Comparison of ENCODE assay signal across 19 cellular contexts in genomic region chr12:111488271-111488670, GRCh38.
DNase-seq lines count a peak whose midpoint lies in the region; ATAC-seq and TF ChIP-seq lines count a peak whose summit lies in the region.
"Had no signal": no experiment of that assay in that cellular context is flagged by ENCODE, and none has a peak within 500 bp of the region (broad histone marks: within the 10 kb centered on the region; RNA-seq: fewer than 3 reads in every experiment).

No MANE protein-coding gene starts in this region.

- DNase-seq in HCEC 1CT (peak; percentile 23), cardiac fibroblast (ENCODE audit: low read depth in 2 of 2) (peak; percentile 84 to 90), left cardiac atrium (peak; percentile 55), putamen (ENCODE audit: low spot score) (peak; percentile 6), SW480 (ENCODE audit: low spot score) (no peak), ureter (ENCODE audit: low spot score) (no peak)
- no peak for DNase-seq in activated naive CD4-positive, alpha-beta T cell treated with Interleukin-2 at 50 U/mL for 16 hours
- DNase-seq: activated CD4-positive, alpha-beta T cell treated with anti-CD3 and anti-CD28 coated beads, Interleukin-2, amount 10 ng/mL, durations not matched to agents 7 days and 5 days; activated naive CD4-positive, alpha-beta T cell treated with anti-CD3 and anti-CD28 coated beads for 36 hours; EL; erythroblast; H7; hypothalamus; MG63; NCI-H226; sigmoid colon; stimulated activated CD4-positive, alpha-beta T cell treated with anti-CD3 and anti-CD28 coated beads, Interleukin-1b, Interleukin-23, amount 100 ng/mL, for 48 hours had no signal

- H3K4me3 ChIP-seq in cardiac fibroblast (replicated peaks in 1 of 2; ENCODE audit: low read depth in 2 of 2, low read length in 2 of 2) = no peak overlapping the region
- H3K4me3 ChIP-seq: ascending aorta, MG63, sigmoid colon had no signal

- intact Hi-C loops in left cardiac atrium (cut with DNase I) = no loop called here

- ATAC-seq in left cardiac atrium (peak; percentile 38 to 50), HG03439 (IDR thresholded peaks at IDR 0.05; ENCODE audit: unreplicated experiment) (no peak)

- TF ChIP-seq CTCF in cardiac fibroblast (IDR thresholded peaks at IDR 0.05; ENCODE audit: low read depth, low read length) = no peak

Comparison
In these comparisons a context has a peak if more than half of its experiments do, and no peak if none do; other contexts are left out.
1. DNase-seq: peak in HCEC 1CT (single experiment), cardiac fibroblast (2 of 2), left cardiac atrium (single experiment) and putamen (single experiment); none in SW480 (single experiment), ureter (single experiment) and activated naive CD4-positive, alpha-beta T cell treated with Interleukin-2 at 50 U/mL for 16 hours (single experiment).